1 cellular context compared by ENCODE assay signal in genomic region chr7:149872419-149873073, GRCh38.
TF ChIP-seq lines count a peak whose summit lies in the region.

No MANE protein-coding gene starts in this region.

TF ChIP-seq in K562, 482 proteins besides CTCF, POLR2A, EP300 and RAD21 (continued from another document and continues in another):
- TF ChIP-seq RFX5 (IDR thresholded peaks at IDR 0.05; ENCODE audit: low read depth, low read length) (no peak), ZBTB49 (CRISPR knock-in tag; IDR thresholded peaks at IDR 0.05; ENCODE audit: borderline replicate concordance) (0 out of 2 replicates have a peak, but pooled peaks have one; percentile 88), CHAMP1 (IDR thresholded peaks at IDR 0.05) (no peak), ZNF780A (CRISPR knock-in tag; IDR thresholded peaks at IDR 0.05) (no peak), C11orf30 (IDR thresholded peaks at IDR 0.05; ENCODE audit: low read depth) (no peak), ZNF347 (CRISPR knock-in tag; IDR thresholded peaks at IDR 0.05; ENCODE audit: low read depth) (no peak), PPARD (CRISPR knock-in tag; IDR thresholded peaks at IDR 0.05) (no peak), MITF (IDR thresholded peaks at IDR 0.05) (peak; percentile 56; the same call in 1 of the 2 replicates), IRF1 (CRISPR knock-in tag; IDR thresholded peaks at IDR 0.05; ENCODE audit: borderline replicate concordance) (0 out of 2 replicates have a peak, but pooled peaks have one; percentile 52), ZNF407 (IDR thresholded peaks at IDR 0.05; ENCODE audit: low read depth) (no peak), BCL6 (CRISPR knock-in tag; IDR thresholded peaks at IDR 0.05) (no peak), ZC3H8 (IDR thresholded peaks at IDR 0.05) (no peak), PTBP1 (IDR thresholded peaks at IDR 0.05; ENCODE audit: low read depth, low read length) (peak; percentile 95), SNIP1 (IDR thresholded peaks at IDR 0.05; ENCODE audit: low read depth) (no peak), RHOXF2B (CRISPR knock-in tag; conservative IDR thresholded peaks at IDR 0.05) (no peak), ZNF239 (CRISPR knock-in tag; IDR thresholded peaks at IDR 0.05) (no peak), JUND (IDR thresholded peaks at IDR 0.05; ENCODE audit: borderline replicate concordance, low read depth, low read length) (no peak), JUND (tag; IDR thresholded peaks at IDR 0.05; ENCODE audit: borderline replicate concordance, low read depth, low read length) (no peak; the same call in 1 of the 3 replicates), SIN3A (IDR thresholded peaks at IDR 0.05; ENCODE audit: borderline replicate concordance in 2 of 2, control insufficient read depth in 1 of 2, low read depth in 2 of 2, low read length in 2 of 2) (no peak), HDAC6 (IDR thresholded peaks at IDR 0.05; ENCODE audit: low read depth, low read length) (no peak), STAG1 (CRISPR knock-in tag; IDR thresholded peaks at IDR 0.05; ENCODE audit: borderline replicate concordance) (no peak), ZBTB2 (IDR thresholded peaks at IDR 0.05) (no peak; the same call in 1 of the 2 replicates), NFIC (IDR thresholded peaks at IDR 0.05) (no peak), MEIS2 (IDR thresholded peaks at IDR 0.05; ENCODE audit: partially characterized antibody) (no peak), ZNF639 (CRISPR knock-in tag; conservative IDR thresholded peaks at IDR 0.05 in 1 of 2, IDR thresholded peaks at IDR 0.05 in 1 of 2) (no peak), ZFPM2 (CRISPR knock-in tag; IDR thresholded peaks at IDR 0.05) (no peak), HMGXB4 (CRISPR knock-in tag; IDR thresholded peaks at IDR 0.05) (no peak; the same call in 1 of the 2 replicates)
- TF ChIP-seq, protein P1, sequence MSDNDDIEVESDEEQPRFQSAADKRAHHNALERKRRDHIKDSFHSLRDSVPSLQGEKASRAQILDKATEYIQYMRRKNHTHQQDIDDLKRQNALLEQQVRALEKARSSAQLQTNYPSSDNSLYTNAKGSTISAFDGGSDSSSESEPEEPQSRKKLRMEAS (CRISPR knock-in tag; IDR thresholded peaks at IDR 0.05): peak; percentile 91
- TF ChIP-seq, protein P2, sequence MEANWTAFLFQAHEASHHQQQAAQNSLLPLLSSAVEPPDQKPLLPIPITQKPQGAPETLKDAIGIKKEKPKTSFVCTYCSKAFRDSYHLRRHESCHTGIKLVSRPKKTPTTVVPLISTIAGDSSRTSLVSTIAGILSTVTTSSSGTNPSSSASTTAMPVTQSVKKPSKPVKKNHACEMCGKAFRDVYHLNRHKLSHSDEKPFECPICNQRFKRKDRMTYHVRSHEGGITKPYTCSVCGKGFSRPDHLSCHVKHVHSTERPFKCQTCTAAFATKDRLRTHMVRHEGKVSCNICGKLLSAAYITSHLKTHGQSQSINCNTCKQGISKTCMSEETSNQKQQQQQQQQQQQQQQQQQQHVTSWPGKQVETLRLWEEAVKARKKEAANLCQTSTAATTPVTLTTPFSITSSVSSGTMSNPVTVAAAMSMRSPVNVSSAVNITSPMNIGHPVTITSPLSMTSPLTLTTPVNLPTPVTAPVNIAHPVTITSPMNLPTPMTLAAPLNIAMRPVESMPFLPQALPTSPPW (CRISPR knock-in tag; IDR thresholded peaks at IDR 0.05): no peak
- TF ChIP-seq, protein P3, sequence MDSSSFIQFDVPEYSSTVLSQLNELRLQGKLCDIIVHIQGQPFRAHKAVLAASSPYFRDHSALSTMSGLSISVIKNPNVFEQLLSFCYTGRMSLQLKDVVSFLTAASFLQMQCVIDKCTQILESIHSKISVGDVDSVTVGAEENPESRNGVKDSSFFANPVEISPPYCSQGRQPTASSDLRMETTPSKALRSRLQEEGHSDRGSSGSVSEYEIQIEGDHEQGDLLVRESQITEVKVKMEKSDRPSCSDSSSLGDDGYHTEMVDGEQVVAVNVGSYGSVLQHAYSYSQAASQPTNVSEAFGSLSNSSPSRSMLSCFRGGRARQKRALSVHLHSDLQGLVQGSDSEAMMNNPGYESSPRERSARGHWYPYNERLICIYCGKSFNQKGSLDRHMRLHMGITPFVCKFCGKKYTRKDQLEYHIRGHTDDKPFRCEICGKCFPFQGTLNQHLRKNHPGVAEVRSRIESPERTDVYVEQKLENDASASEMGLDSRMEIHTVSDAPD (CRISPR knock-in tag; IDR thresholded peaks at IDR 0.05): 0 out of 2 replicates have a peak, but pooled peaks have one; percentile 12
